ENCODE assay signal across 1 cellular context in the genomic region with DNA sequence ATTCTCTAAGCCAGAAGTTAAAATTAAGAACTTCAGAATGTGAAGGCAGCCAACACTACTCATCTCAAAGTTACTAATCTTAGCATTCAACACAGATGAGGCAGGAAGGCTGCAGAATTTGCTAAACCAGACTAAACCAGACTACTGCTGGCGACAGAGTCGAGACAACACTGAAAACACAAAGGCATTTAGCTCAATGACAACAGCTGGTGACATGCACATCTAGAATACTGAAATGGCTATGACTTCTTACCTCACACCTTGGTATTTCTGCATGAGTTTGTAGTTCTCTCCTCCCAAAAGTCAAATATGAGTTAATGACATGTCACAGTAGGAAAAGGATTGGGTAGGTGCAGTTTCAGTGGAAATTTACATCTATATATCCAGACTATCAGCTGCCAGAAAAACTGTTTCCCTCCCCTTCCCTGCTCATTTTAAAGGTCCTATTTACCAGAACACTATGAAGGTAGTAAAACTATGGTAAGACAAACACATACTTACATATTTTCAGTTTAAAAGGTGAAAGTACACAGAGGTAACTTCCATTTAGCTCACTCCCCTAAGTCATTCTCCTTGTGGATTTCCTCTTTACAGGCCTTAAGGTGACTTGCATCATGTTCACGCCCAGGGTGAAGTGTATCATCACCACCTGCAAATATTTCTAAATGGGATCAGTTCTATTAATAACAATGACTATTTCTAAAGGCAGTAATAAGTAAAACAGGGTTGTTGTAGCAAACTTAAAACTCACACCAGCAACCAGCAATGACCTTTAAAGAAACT.
TF ChIP-seq lines count a peak whose summit lies in the region.

No MANE protein-coding gene starts in this region.

TF ChIP-seq in GM23338, 12 proteins besides CTCF, POLR2A, EP300 and RAD21:
- TF ChIP-seq, protein P1, sequence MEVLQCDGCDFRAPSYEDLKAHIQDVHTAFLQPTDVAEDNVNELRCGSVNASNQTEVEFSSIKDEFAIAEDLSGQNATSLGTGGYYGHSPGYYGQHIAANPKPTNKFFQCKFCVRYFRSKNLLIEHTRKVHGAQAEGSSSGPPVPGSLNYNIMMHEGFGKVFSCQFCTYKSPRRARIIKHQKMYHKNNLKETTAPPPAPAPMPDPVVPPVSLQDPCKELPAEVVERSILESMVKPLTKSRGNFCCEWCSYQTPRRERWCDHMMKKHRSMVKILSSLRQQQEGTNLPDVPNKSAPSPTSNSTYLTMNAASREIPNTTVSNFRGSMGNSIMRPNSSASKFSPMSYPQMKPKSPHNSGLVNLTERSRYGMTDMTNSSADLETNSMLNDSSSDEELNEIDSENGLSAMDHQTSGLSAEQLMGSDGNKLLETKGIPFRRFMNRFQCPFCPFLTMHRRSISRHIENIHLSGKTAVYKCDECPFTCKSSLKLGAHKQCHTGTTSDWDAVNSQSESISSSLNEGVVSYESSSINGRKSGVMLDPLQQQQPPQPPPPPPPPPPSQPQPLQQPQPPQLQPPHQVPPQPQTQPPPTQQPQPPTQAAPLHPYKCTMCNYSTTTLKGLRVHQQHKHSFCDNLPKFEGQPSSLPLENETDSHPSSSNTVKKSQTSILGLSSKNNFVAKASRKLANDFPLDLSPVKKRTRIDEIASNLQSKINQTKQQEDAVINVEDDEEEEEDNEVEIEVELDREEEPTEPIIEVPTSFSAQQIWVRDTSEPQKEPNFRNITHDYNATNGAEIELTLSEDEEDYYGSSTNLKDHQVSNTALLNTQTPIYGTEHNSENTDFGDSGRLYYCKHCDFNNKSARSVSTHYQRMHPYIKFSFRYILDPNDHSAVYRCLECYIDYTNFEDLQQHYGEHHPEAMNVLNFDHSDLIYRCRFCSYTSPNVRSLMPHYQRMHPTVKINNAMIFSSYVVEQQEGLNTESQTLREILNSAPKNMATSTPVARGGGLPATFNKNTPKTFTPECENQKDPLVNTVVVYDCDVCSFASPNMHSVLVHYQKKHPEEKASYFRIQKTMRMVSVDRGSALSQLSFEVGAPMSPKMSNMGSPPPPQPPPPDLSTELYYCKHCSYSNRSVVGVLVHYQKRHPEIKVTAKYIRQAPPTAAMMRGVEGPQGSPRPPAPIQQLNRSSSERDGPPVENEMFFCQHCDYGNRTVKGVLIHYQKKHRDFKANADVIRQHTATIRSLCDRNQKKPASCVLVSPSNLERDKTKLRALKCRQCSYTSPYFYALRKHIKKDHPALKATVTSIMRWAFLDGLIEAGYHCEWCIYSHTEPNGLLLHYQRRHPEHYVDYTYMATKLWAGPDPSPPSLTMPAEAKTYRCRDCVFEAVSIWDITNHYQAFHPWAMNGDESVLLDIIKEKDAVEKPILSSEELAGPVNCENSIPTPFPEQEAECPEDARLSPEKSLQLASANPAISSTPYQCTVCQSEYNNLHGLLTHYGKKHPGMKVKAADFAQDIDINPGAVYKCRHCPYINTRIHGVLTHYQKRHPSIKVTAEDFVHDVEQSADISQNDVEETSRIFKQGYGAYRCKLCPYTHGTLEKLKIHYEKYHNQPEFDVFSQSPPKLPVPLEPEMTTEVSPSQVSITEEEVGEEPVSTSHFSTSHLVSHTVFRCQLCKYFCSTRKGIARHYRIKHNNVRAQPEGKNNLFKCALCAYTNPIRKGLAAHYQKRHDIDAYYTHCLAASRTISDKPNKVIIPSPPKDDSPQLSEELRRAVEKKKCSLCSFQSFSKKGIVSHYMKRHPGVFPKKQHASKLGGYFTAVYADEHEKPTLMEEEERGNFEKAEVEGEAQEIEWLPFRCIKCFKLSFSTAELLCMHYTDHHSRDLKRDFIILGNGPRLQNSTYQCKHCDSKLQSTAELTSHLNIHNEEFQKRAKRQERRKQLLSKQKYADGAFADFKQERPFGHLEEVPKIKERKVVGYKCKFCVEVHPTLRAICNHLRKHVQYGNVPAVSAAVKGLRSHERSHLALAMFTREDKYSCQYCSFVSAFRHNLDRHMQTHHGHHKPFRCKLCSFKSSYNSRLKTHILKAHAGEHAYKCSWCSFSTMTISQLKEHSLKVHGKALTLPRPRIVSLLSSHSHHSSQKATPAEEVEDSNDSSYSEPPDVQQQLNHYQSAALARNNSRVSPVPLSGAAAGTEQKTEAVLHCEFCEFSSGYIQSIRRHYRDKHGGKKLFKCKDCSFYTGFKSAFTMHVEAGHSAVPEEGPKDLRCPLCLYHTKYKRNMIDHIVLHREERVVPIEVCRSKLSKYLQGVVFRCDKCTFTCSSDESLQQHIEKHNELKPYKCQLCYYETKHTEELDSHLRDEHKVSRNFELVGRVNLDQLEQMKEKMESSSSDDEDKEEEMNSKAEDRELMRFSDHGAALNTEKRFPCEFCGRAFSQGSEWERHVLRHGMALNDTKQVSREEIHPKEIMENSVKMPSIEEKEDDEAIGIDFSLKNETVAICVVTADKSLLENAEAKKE (CRISPR knock-in tag; IDR thresholded peaks at IDR 0.05), result no peak
- TF ChIP-seq, protein P2, sequence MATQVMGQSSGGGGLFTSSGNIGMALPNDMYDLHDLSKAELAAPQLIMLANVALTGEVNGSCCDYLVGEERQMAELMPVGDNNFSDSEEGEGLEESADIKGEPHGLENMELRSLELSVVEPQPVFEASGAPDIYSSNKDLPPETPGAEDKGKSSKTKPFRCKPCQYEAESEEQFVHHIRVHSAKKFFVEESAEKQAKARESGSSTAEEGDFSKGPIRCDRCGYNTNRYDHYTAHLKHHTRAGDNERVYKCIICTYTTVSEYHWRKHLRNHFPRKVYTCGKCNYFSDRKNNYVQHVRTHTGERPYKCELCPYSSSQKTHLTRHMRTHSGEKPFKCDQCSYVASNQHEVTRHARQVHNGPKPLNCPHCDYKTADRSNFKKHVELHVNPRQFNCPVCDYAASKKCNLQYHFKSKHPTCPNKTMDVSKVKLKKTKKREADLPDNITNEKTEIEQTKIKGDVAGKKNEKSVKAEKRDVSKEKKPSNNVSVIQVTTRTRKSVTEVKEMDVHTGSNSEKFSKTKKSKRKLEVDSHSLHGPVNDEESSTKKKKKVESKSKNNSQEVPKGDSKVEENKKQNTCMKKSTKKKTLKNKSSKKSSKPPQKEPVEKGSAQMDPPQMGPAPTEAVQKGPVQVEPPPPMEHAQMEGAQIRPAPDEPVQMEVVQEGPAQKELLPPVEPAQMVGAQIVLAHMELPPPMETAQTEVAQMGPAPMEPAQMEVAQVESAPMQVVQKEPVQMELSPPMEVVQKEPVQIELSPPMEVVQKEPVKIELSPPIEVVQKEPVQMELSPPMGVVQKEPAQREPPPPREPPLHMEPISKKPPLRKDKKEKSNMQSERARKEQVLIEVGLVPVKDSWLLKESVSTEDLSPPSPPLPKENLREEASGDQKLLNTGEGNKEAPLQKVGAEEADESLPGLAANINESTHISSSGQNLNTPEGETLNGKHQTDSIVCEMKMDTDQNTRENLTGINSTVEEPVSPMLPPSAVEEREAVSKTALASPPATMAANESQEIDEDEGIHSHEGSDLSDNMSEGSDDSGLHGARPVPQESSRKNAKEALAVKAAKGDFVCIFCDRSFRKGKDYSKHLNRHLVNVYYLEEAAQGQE (IDR thresholded peaks at IDR 0.05; ENCODE audit: unreplicated experiment), result no peak
- no peak for TF ChIP-seq ETS1 (IDR thresholded peaks at IDR 0.05)
- TF ChIP-seq NANOG (IDR thresholded peaks at IDR 0.05; ENCODE audit: borderline replicate concordance), result no peak
- TF ChIP-seq CREB1 (CRISPR knock-in tag; IDR thresholded peaks at IDR 0.05; ENCODE audit: low read depth), result no peak
- TF ChIP-seq JUNB (IDR thresholded peaks at IDR 0.05; ENCODE audit: unreplicated experiment), result no peak
- TF ChIP-seq STAT1 (IDR thresholded peaks at IDR 0.05; ENCODE audit: unreplicated experiment), result no peak
- no peak for TF ChIP-seq ZNF331 (CRISPR knock-in tag; IDR thresholded peaks at IDR 0.05; ENCODE audit: low read depth)
- TF ChIP-seq ZNF114 (CRISPR knock-in tag; IDR thresholded peaks at IDR 0.05), result no peak
